ENCODE assay signal across 20 cellular contexts in the genomic region with DNA sequence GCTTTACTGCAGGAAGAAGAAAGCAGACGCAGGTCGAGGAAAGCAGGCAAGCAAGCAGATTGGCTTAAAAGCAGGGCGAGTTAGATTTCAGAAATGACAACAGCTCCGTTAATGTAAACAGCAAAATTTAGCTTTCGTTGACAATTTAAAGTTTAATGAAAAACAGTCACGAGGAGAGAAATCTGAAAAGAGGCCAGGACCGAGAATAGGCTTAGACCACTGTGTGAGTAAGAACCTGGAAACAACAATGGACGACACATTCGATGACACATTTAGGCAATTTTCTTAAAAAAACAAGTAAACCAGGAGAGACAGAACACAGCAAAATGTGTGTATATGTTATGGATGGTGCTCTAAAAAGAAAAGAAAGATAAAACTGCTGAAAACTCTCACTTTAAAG.
"Had no signal": no experiment of that assay in that cellular context is flagged by ENCODE, and none has a peak within 500 bp of the region (broad histone marks: within the 10 kb centered on the region; RNA-seq: fewer than 3 reads in every experiment).

No MANE protein-coding gene starts in this region.

- ATAC-seq: heart right ventricle; left cardiac atrium; naive thymus-derived CD4-positive, alpha-beta T cell; sciatic nerve; stimulated activated naive B cell treated with anti-CD40 and anti-IgM and Interleukin-4, amounts not matched to agents 10 μg/mL and 1 μg/mL and 100 μg/mL, for 72 hours had no signal

- H3K4me1 ChIP-seq: left ventricle myocardium inferior, stomach, transverse colon had no signal

- H3K27ac ChIP-seq: coronary artery, dorsolateral prefrontal cortex, heart right ventricle, left ventricle myocardium inferior, neutrophil, stomach, thoracic aorta, transverse colon had no signal

- H3K27me3 ChIP-seq: dorsolateral prefrontal cortex, heart right ventricle, neutrophil, stomach, transverse colon had no signal

- H3K36me3 ChIP-seq: heart right ventricle, left ventricle myocardium inferior, neutrophil, stomach, thoracic aorta, transverse colon had no signal

- H3K27me3 Mint-ChIP-seq: naive thymus-derived CD4-positive, alpha-beta T cell; stimulated activated naive B cell treated with anti-CD40 and anti-IgM and Interleukin-4, amounts not matched to agents 10 μg/mL and 1 μg/mL and 100 μg/mL, for 72 hours had no signal

- H3K4me1 Mint-ChIP-seq: naive thymus-derived CD4-positive, alpha-beta T cell; stimulated activated naive B cell treated with anti-CD40 and anti-IgM and Interleukin-4, amounts not matched to agents 10 μg/mL and 1 μg/mL and 100 μg/mL, for 72 hours had no signal

- DNase-seq: central memory CD4-positive, alpha-beta T cell; dorsolateral prefrontal cortex; effector CD8-positive, alpha-beta T cell; heart right ventricle; left cardiac atrium; left ventricle myocardium inferior; mesendoderm; naive thymus-derived CD4-positive, alpha-beta T cell; posterior cingulate gyrus; stimulated activated CD4-positive, alpha-beta T cell treated with anti-CD3 and anti-CD28 coated beads, Interleukin-2, amount 100 ng/mL, for 24 hours; stimulated activated CD4-positive, alpha-beta T cell treated with anti-CD3 and anti-CD28 coated beads, Interleukin-4, amount 100 ng/mL, for 4 hours; stimulated activated naive B cell treated with anti-CD40 and anti-IgM and Interleukin-4, amounts not matched to agents 10 μg/mL and 1 μg/mL and 100 μg/mL, for 72 hours; stomach; substantia nigra; transverse colon had no signal

- H3K4me3 Mint-ChIP-seq: naive thymus-derived CD4-positive, alpha-beta T cell; stimulated activated naive B cell treated with anti-CD40 and anti-IgM and Interleukin-4, amounts not matched to agents 10 μg/mL and 1 μg/mL and 100 μg/mL, for 72 hours had no signal

- H3K4me3 ChIP-seq: coronary artery, dorsolateral prefrontal cortex, heart right ventricle, left ventricle myocardium inferior, lung, stomach, thoracic aorta, transverse colon had no signal

- H3K27ac Mint-ChIP-seq: naive thymus-derived CD4-positive, alpha-beta T cell; stimulated activated naive B cell treated with anti-CD40 and anti-IgM and Interleukin-4, amounts not matched to agents 10 μg/mL and 1 μg/mL and 100 μg/mL, for 72 hours had no signal

- H3K9me3 ChIP-seq: neutrophil, thoracic aorta, transverse colon had no signal
